12 cellular contexts compared by ENCODE assay signal in the genomic region with DNA sequence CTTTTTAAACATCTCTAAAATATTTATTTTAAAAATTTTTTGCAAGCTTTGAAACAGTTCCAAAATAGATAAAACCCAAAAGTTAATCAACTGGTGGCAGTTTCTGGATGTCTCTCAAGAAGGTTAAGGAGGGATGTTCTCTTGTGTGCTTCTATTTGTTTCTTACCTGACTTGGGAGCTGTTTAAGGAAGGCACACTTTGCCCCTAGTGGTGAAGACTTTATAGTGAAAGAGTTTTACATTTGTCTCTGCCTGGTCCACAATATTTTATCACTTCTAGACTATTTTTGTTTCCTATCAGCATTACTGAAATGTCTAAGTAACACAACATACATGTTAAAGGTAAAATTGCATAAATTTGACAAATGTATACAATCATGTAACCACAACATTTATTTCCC.
DNase-seq lines count a peak whose midpoint lies in the region; ATAC-seq, FAIRE-seq and TF ChIP-seq lines count a peak whose summit lies in the region.
"Had no signal": no experiment of that assay in that cellular context is flagged by ENCODE, and none has a peak within 500 bp of the region (broad histone marks: within the 10 kb centered on the region; RNA-seq: fewer than 3 reads in every experiment).

No MANE protein-coding gene starts in this region.

- no peak for ATAC-seq in HG03457 (IDR thresholded peaks at IDR 0.05; ENCODE audit: unreplicated experiment)

- peaks cover 8% of the 10 kb centered on the region for H3K4me1 Mint-ChIP-seq in osteocyte (ENCODE audit: unreplicated experiment)

- peaks cover 4% of the 10 kb centered on the region for H3K36me3 Mint-ChIP-seq in osteocyte (ENCODE audit: unreplicated experiment)
- H3K36me3 Mint-ChIP-seq: activated CD4-positive, alpha-beta memory T cell treated with anti-CD3 and anti-CD28 coated beads for 36 hours had no signal

- H3K27me3 ChIP-seq in bronchial epithelial cell (ENCODE audit: control insufficient read depth, insufficient read depth, low read length): no peaks in the 10 kb centered on the region
- no peaks in the 10 kb centered on the region for H3K27me3 ChIP-seq in Karpas-422 (ENCODE audit: low read length)
- H3K27me3 ChIP-seq in effector memory CD4-positive, alpha-beta T cell (replicated peaks; ENCODE audit: control insufficient read depth, insufficient read depth, low read length, poor library complexity, severe bottlenecking): no peaks in the 10 kb centered on the region

- no peaks in the 10 kb centered on the region for H3K79me2 ChIP-seq in Karpas-422 (ENCODE audit: low read length)

- FAIRE-seq in bronchial epithelial cell (lab: Jason Lieb, UNC): no peak
- FAIRE-seq: kidney had no signal

- DNase-seq in DMS 273 (lab: John Stamatoyannopoulos, UW; ENCODE audit: unreplicated experiment) (peak; percentile 23), DMS 273 treated with DMSO at 0.1 percent for 48 hours (lab: John Stamatoyannopoulos, UW) (no peak), bronchial epithelial cell (ENCODE audit: low read depth) (peak; percentile 43), osteocyte (ENCODE audit: extremely low spot score, unreplicated experiment) (no peak), Karpas-422 (no peak)
- no peak for DNase-seq in effector memory CD4-positive, alpha-beta T cell
- DNase-seq: 8988T; activated CD4-positive, alpha-beta memory T cell treated with anti-CD3 and anti-CD28 coated beads for 36 hours; kidney; NCI-H446 had no signal

- no peak overlapping the region for H3K4me3 Mint-ChIP-seq in osteocyte (ENCODE audit: unreplicated experiment)
- H3K4me3 Mint-ChIP-seq: activated CD4-positive, alpha-beta memory T cell treated with anti-CD3 and anti-CD28 coated beads for 36 hours had no signal

- H3K4me3 ChIP-seq in bronchial epithelial cell (ENCODE audit: low read depth, low read length) (no peak overlapping the region), Karpas-422 (ENCODE audit: low read length) (no peak overlapping the region)
- H3K4me3 ChIP-seq in effector memory CD4-positive, alpha-beta T cell (ENCODE audit: insufficient read depth, low read depth, low read length, poor library complexity, severe bottlenecking): no peak overlapping the region

- no peaks in the 10 kb centered on the region for H4K20me1 ChIP-seq in Karpas-422 (ENCODE audit: insufficient read depth, low read depth, low read length)

- H3K4me2 ChIP-seq in Karpas-422 (ENCODE audit: low read depth, low read length, poor library complexity, severe bottlenecking): no peak overlapping the region

- TF ChIP-seq CTCF in LNCAP (IDR thresholded peaks at IDR 0.05): peak; percentile 23; the same call in 1 of the 2 replicates
- TF ChIP-seq CTCF in bronchial epithelial cell (IDR thresholded peaks at IDR 0.05; ENCODE audit: insufficient read depth, low read length, severe bottlenecking): peak; percentile 56
- TF ChIP-seq CTCF in osteocyte (IDR thresholded peaks at IDR 0.05): peak; percentile 58

- H3K27ac ChIP-seq in Karpas-422 (ENCODE audit: low read length): no peak overlapping the region
- no peak overlapping the region for H3K27ac ChIP-seq in effector memory CD4-positive, alpha-beta T cell (ENCODE audit: insufficient read depth, low read length, poor library complexity, severe bottlenecking)

- H3K36me3 ChIP-seq in bronchial epithelial cell (ENCODE audit: control insufficient read depth, insufficient read depth, low read length): no peaks in the 10 kb centered on the region
- no peaks in the 10 kb centered on the region for H3K36me3 ChIP-seq in Karpas-422 (ENCODE audit: insufficient read depth, low read length)
- no peaks in the 10 kb centered on the region for H3K36me3 ChIP-seq in effector memory CD4-positive, alpha-beta T cell (ENCODE audit: control insufficient read depth, insufficient read depth, low read length)

- no peaks in the 10 kb centered on the region for H3K4me1 ChIP-seq in Karpas-422 (ENCODE audit: low read length)
- no peaks in the 10 kb centered on the region for H3K4me1 ChIP-seq in effector memory CD4-positive, alpha-beta T cell (ENCODE audit: control insufficient read depth, insufficient read depth, low read length, poor library complexity, severe bottlenecking)

- H3K9me2 ChIP-seq in Karpas-422 (replicated peaks; ENCODE audit: insufficient read depth, low read length): no peaks in the 10 kb centered on the region

- H3K27me3 Mint-ChIP-seq in osteocyte (ENCODE audit: unreplicated experiment): no peaks in the 10 kb centered on the region
- H3K27me3 Mint-ChIP-seq: activated CD4-positive, alpha-beta memory T cell treated with anti-CD3 and anti-CD28 coated beads for 36 hours had no signal

- H3K27ac Mint-ChIP-seq in osteocyte (ENCODE audit: unreplicated experiment): no peak overlapping the region
- H3K27ac Mint-ChIP-seq: activated CD4-positive, alpha-beta memory T cell treated with anti-CD3 and anti-CD28 coated beads for 36 hours had no signal

- peaks cover 26% of the 10 kb centered on the region for H3K9me3 ChIP-seq in Karpas-422 (ENCODE audit: low read length)
- H3K9me3 ChIP-seq in effector memory CD4-positive, alpha-beta T cell (ENCODE audit: control insufficient read depth, low read length): no peaks in the 10 kb centered on the region

- H3K9me3 Mint-ChIP-seq in osteocyte (ENCODE audit: unreplicated experiment): peaks cover 11% of the 10 kb centered on the region
- H3K9me3 Mint-ChIP-seq: activated CD4-positive, alpha-beta memory T cell treated with anti-CD3 and anti-CD28 coated beads for 36 hours had no signal

- no peak overlapping the region for H2AFZ ChIP-seq in Karpas-422 (ENCODE audit: low read length)

- no peak overlapping the region for H3K9ac ChIP-seq in Karpas-422 (ENCODE audit: low read length)

Comparison
In these comparisons a context has a peak if more than half of its experiments do, and no peak if none do; other contexts are left out.
1. DNase-seq: peak in DMS 273 (single experiment) and bronchial epithelial cell (single experiment); none in DMS 273 treated with DMSO at 0.1 percent for 48 hours (single experiment), osteocyte (single experiment), Karpas-422 (single experiment) and effector memory CD4-positive, alpha-beta T cell (0 of 3).
2. Peak in every context shown above with its lines, with median percentiles within 50 percentile points of each other: CTCF ChIP-seq.